In the genomic region with DNA sequence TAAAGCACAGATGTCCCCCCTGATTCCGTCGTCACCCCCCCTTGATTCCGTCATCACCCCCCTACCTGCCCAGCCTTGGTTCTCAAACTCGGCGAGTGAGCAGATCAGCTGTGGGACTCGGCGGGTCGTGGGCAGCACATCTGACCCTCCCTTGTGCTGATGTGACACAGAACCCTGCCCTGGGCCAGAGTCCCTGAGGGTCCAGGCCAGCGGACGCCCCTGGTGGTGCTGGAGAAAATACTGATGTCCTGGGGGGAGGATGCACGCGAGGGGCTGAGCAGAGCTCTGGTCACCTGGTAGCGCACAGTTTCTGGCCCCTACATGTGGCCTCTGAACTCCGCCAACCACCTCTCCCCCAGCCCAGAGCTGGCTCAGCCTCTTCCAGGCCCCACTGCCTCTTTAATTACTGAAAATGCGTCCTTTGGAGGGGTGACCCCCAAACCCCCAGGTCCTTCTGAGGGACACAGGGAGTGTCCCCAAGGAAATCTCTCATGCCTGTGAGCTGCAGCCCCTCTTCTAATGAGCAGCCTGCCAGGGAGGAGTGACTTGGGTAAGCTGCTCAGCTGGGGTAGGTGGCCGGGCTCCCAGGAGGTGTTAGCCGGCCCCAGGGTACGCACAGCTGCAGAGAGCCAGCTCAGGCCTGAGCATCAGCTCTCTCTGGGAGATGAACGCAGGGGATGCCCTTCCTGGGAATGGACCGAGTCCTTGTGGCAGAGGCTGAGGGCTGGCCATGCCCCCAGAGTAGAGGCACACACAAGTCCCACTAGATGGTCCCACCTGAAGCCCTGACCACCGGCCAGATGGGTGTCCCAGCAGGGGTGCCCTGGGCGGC, we compare ENCODE assay signal across 22 cellular contexts.
"Had no signal": no experiment of that assay in that cellular context is flagged by ENCODE, and none has a peak within 500 bp of the region (broad histone marks: within the 10 kb centered on the region; RNA-seq: fewer than 3 reads in every experiment).

No MANE protein-coding gene starts in this region.

- H3K27ac ChIP-seq: foreskin keratinocyte, gastroesophageal sphincter, neural progenitor cell, ovary, sigmoid colon, tibial artery had no signal

- ATAC-seq: foreskin keratinocyte; gastroesophageal sphincter; mucosa of descending colon; natural killer cell treated with Interleukin-12 subunit alpha and Interleukin-12 subunit beta and Interleukin-15 and Interleukin-18, amount 100 ng/mL, for 72 hours; stimulated activated effector memory CD8-positive, alpha-beta T cell treated with anti-CD3 and anti-CD28 coated beads, Interleukin-12 subunit alpha, Interleukin-12 subunit beta, amount 100 ng/mL, for 72 hours had no signal

- H3K9me3 Mint-ChIP-seq: mesothelial cell of epicardium; naive B cell; natural killer cell treated with Interleukin-12 subunit alpha and Interleukin-12 subunit beta and Interleukin-15 and Interleukin-18, amount 100 ng/mL, for 72 hours; neural progenitor cell; stimulated activated effector memory CD8-positive, alpha-beta T cell treated with anti-CD3 and anti-CD28 coated beads, Interleukin-12 subunit alpha, Interleukin-12 subunit beta, amount 100 ng/mL, for 72 hours; type B pancreatic cell had no signal

- H3K27ac Mint-ChIP-seq: mesothelial cell of epicardium; natural killer cell treated with Interleukin-12 subunit alpha and Interleukin-12 subunit beta and Interleukin-15 and Interleukin-18, amount 100 ng/mL, for 72 hours; stimulated activated effector memory CD8-positive, alpha-beta T cell treated with anti-CD3 and anti-CD28 coated beads, Interleukin-12 subunit alpha, Interleukin-12 subunit beta, amount 100 ng/mL, for 72 hours; type B pancreatic cell had no signal

- H3K4me3 ChIP-seq: dorsolateral prefrontal cortex, gastroesophageal sphincter, mucosa of descending colon, neural progenitor cell, ovary, sigmoid colon, stomach, tibial artery had no signal

- DNase-seq: central memory CD4-positive, alpha-beta T cell; dorsolateral prefrontal cortex; effector CD4-positive, alpha-beta T cell; foreskin keratinocyte; mesenchymal stem cell; mucosa of descending colon; naive B cell; nucleus accumbens; retina; sigmoid colon; stimulated activated CD4-positive, alpha-beta T cell treated with anti-CD3 and anti-CD28 coated beads, Interleukin-2, amount 100 ng/mL, for 24 hours; stimulated activated CD4-positive, alpha-beta T cell treated with anti-CD3 and anti-CD28 coated beads, Interleukin-4, amount 100 ng/mL, for 24 hours; stimulated activated naive CD4-positive, alpha-beta T cell treated with Interleukin-2 at 50 U/mL for 16 hours; stomach; tibial artery had no signal

- H3K4me3 Mint-ChIP-seq: mesothelial cell of epicardium; naive B cell; natural killer cell treated with Interleukin-12 subunit alpha and Interleukin-12 subunit beta and Interleukin-15 and Interleukin-18, amount 100 ng/mL, for 72 hours; stimulated activated effector memory CD8-positive, alpha-beta T cell treated with anti-CD3 and anti-CD28 coated beads, Interleukin-12 subunit alpha, Interleukin-12 subunit beta, amount 100 ng/mL, for 72 hours; type B pancreatic cell had no signal

- H3K4me1 Mint-ChIP-seq: stimulated activated effector memory CD8-positive, alpha-beta T cell treated with anti-CD3 and anti-CD28 coated beads, Interleukin-12 subunit alpha, Interleukin-12 subunit beta, amount 100 ng/mL, for 72 hours had no signal

- H3K36me3 Mint-ChIP-seq: mesothelial cell of epicardium; naive B cell; natural killer cell treated with Interleukin-12 subunit alpha and Interleukin-12 subunit beta and Interleukin-15 and Interleukin-18, amount 100 ng/mL, for 72 hours; neural progenitor cell; stimulated activated effector memory CD8-positive, alpha-beta T cell treated with anti-CD3 and anti-CD28 coated beads, Interleukin-12 subunit alpha, Interleukin-12 subunit beta, amount 100 ng/mL, for 72 hours; type B pancreatic cell had no signal

- H3K27me3 Mint-ChIP-seq: type B pancreatic cell had no signal

- H3K27me3 ChIP-seq: foreskin keratinocyte, neural progenitor cell, ovary, tibial artery had no signal

- H3K4me1 ChIP-seq: foreskin keratinocyte had no signal

- H2AFZ ChIP-seq: neural progenitor cell had no signal

- H3K9me3 ChIP-seq: gastroesophageal sphincter, mucosa of descending colon, ovary, sigmoid colon, stomach, tibial artery had no signal

- H3K36me3 ChIP-seq: gastroesophageal sphincter, neural progenitor cell, ovary, sigmoid colon, stomach, tibial artery had no signal
